In genomic region chr12:124676725-124677462, GRCh38 we compare ENCODE assay signal across 16 cellular contexts.
A peak's percentile ranks its signal among the peaks of the same experiment; 100 is the strongest.
DNase-seq lines count a peak whose midpoint lies in the region; FAIRE-seq and TF ChIP-seq lines count a peak whose summit lies in the region.
"Had no signal": no experiment of that assay in that cellular context is flagged by ENCODE, and none has a peak within 500 bp of the region (broad histone marks: within the 10 kb centered on the region; RNA-seq: fewer than 3 reads in every experiment).

No MANE protein-coding gene starts in this region.

- peak overlapping the region; percentile 48 for H3K9ac ChIP-seq in neural cell (ENCODE audit: low read length)

- no peak for TF ChIP-seq RAD21 in neural cell (conservative IDR thresholded peaks at IDR 0.05)

- no peaks in the 10 kb centered on the region for H3K9me2 ChIP-seq in neural cell (ENCODE audit: insufficient read depth, low read length)

- no peaks in the 10 kb centered on the region for H3F3A ChIP-seq in neural cell (ENCODE audit: insufficient read depth, low read length, poor library complexity, severe bottlenecking)

- in situ Hi-C loops in transverse colon (cut with MboI; ENCODE audit: low pct_ligation_motif_present in 1 of 4, low pct_unique_long_range_greater_than_20kb in 1 of 4, low sequenced_read_pairs in 3 of 4): no loop called here

- peaks cover 11 to 20% (median 15%) of the 10 kb centered on the region in 4 donors for H3K4me1 ChIP-seq in transverse colon

- H3K9me3 ChIP-seq in neural cell (ENCODE audit: low read length) (no peaks in the 10 kb centered on the region), transverse colon (no peaks in the 10 kb centered on the region)

- 91 to 95% methylated on average over 11 to 42 of the region's 42 CpGs for WGBS in transverse colon (ENCODE audit: low coverage in 1 of 2), 2 donors

- no peaks in the 10 kb centered on the region for H3K36me3 ChIP-seq in neural cell (ENCODE audit: insufficient read depth, low read length)
- no peaks in the 10 kb centered on the region for H3K36me3 ChIP-seq in transverse colon

- H3K4me3 ChIP-seq in neural cell (ENCODE audit: low read length) (no peak overlapping the region), transverse colon (no peak overlapping the region)

- intact Hi-C loops in transverse colon (cut with DNase I; ENCODE audit: low total_unique reads): no loop called here

- FAIRE-seq in HTR-8/SVneo (lab: Jason Lieb, UNC): peak; percentile 38
- FAIRE-seq in GM12892 (lab: Jason Lieb, UNC): no peak
- FAIRE-seq: islet of Langerhans had no signal

- H3K27ac ChIP-seq in caudate nucleus (ENCODE audit: low read depth, low read length): peak overlapping the region; percentile 54
- peak overlapping the region; percentile 59 for H3K27ac ChIP-seq in neural cell (ENCODE audit: low read length)
- H3K27ac ChIP-seq in transverse colon: peak overlapping the region in 3 of 4 donors; percentile 64 to 76 (median 69)
- H3K27ac ChIP-seq: C4-2B, VCaP had no signal

- H2AFZ ChIP-seq in neural cell (ENCODE audit: low read depth, low read length): no peak overlapping the region

- no peaks in the 10 kb centered on the region for H3K79me2 ChIP-seq in neural cell (replicated peaks; ENCODE audit: insufficient read depth, low read length)

- no peak for TF ChIP-seq EP300 in neural cell (conservative IDR thresholded peaks at IDR 0.05; ENCODE audit: poor library complexity, severe bottlenecking)
- TF ChIP-seq EP300 in transverse colon (IDR thresholded peaks at IDR 0.05; ENCODE audit: low read depth): no peak

- TF ChIP-seq POLR2A in transverse colon (IDR thresholded peaks at IDR 0.05) (no peak), GM12892 (IDR thresholded peaks at IDR 0.05; ENCODE audit: low read depth, low read length) (no peak)

- DNase-seq in HTR-8/SVneo (ENCODE audit: insufficient read length, low spot score) (no peak), caudate nucleus (lab: John Stamatoyannopoulos, UW) (no peak), transverse colon (no peak), GM12892 (ENCODE audit: insufficient read length) (no peak), EL (no peak), SIG-M5 treated with dmso at 0.1 percent for 504 hours (lab: John Stamatoyannopoulos, UW; ENCODE audit: unreplicated experiment) (no peak)
- DNase-seq: activated CD8-positive, alpha-beta T cell treated with anti-CD3 and anti-CD28 coated beads for 36 hours; Karpas-422; NCI-H1417 treated with DMSO at 0.1 percent for 48 hours; NCI-H446; occipital lobe; stimulated activated naive CD4-positive, alpha-beta T cell treated with Interleukin-2 at 50 U/mL for 16 hours had no signal

- TF ChIP-seq CTCF in neural cell (IDR thresholded peaks at IDR 0.05; ENCODE audit: poor library complexity, severe bottlenecking): no peak
- no peak for TF ChIP-seq CTCF in transverse colon (IDR thresholded peaks at IDR 0.05)

- H3K27me3 ChIP-seq in neural cell (ENCODE audit: insufficient read depth, low read depth, low read length) (no peaks in the 10 kb centered on the region), transverse colon (no peaks in the 10 kb centered on the region)

- H4K20me1 ChIP-seq in neural cell (ENCODE audit: insufficient read depth): no peaks in the 10 kb centered on the region

- H3K4me2 ChIP-seq in neural cell (ENCODE audit: low read length): no peak overlapping the region

TF ChIP-seq in neural cell, 6 proteins besides CTCF, POLR2A, EP300 and RAD21:
- TF ChIP-seq EZH2 (IDR thresholded peaks at IDR 0.05; ENCODE audit: borderline replicate concordance, insufficient read depth, low read length, poor library complexity, severe bottlenecking): no peak
- no peak for TF ChIP-seq POLR2AphosphoS5 (IDR thresholded peaks at IDR 0.05)
TF ChIP-seq in neural cell: peak in this region for 0.
